ENCODE assay signal across 23 cellular contexts in the genomic region with DNA sequence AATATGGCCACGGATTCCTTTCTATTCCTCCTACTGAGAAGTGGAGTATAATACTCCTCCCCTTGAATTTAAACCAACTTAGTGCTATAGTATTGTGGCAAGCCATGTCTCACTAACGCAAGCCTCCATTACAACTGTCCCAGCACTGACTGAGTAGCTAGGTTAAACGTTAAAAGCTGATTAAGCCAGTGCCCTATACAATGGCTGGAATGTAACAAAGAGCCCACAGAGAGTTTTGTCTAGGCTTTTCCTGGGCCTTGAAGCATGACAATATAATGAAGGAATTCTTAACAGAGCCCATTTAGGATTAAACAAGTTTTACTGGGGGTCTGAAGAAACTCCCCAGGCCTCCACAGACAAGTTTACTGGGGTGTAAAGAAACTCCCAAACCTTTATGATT.
"Had no signal": no experiment of that assay in that cellular context is flagged by ENCODE, and none has a peak within 500 bp of the region (broad histone marks: within the 10 kb centered on the region; RNA-seq: fewer than 3 reads in every experiment).

No MANE protein-coding gene starts in this region.

- H3K4me1 ChIP-seq: heart right ventricle, left ventricle myocardium inferior, psoas muscle, thyroid gland had no signal

- H3K36me3 ChIP-seq: cardiac muscle cell, heart right ventricle, left ventricle myocardium inferior, neutrophil, pancreas, thyroid gland had no signal

- FAIRE-seq: endometrium, kidney, pancreas had no signal

- H3K27me3 ChIP-seq: body of pancreas, cardiac muscle cell, heart right ventricle, neutrophil, pancreas, thyroid gland had no signal

- H3K27me3 Mint-ChIP-seq: activated CD4-positive, alpha-beta memory T cell treated with anti-CD3 and anti-CD28 coated beads, Interleukin-2, amount 10 ng/mL, durations not matched to agents 7 days and 5 days; activated naive CD4-positive, alpha-beta T cell treated with anti-CD3 and anti-CD28 coated beads, Interleukin-2, amount 10 ng/mL, durations not matched to agents 7 days and 5 days; naive thymus-derived CD8-positive, alpha-beta T cell; stimulated activated naive CD8-positive, alpha-beta T cell treated with anti-CD3 and anti-CD28 coated beads, Interleukin-15, Interleukin-2, amounts not matched to agents 100 ng/mL and 50 ng/mL, for 24 hours; T-helper 17 cell had no signal

- H3K27ac ChIP-seq: body of pancreas, cardiac muscle cell, heart right ventricle, left ventricle myocardium inferior, neutrophil, pancreas, psoas muscle, thyroid gland had no signal

- H3K27ac Mint-ChIP-seq: activated CD4-positive, alpha-beta memory T cell treated with anti-CD3 and anti-CD28 coated beads, Interleukin-2, amount 10 ng/mL, durations not matched to agents 7 days and 5 days; activated naive CD4-positive, alpha-beta T cell treated with anti-CD3 and anti-CD28 coated beads, Interleukin-2, amount 10 ng/mL, durations not matched to agents 7 days and 5 days; mesothelial cell of epicardium; naive thymus-derived CD8-positive, alpha-beta T cell; stimulated activated naive CD8-positive, alpha-beta T cell treated with anti-CD3 and anti-CD28 coated beads, Interleukin-15, Interleukin-2, amounts not matched to agents 100 ng/mL and 50 ng/mL, for 24 hours; T-helper 17 cell had no signal

- H3K4me3 Mint-ChIP-seq: activated CD4-positive, alpha-beta memory T cell treated with anti-CD3 and anti-CD28 coated beads, Interleukin-2, amount 10 ng/mL, durations not matched to agents 7 days and 5 days; activated naive CD4-positive, alpha-beta T cell treated with anti-CD3 and anti-CD28 coated beads, Interleukin-2, amount 10 ng/mL, durations not matched to agents 7 days and 5 days; mesothelial cell of epicardium; naive thymus-derived CD8-positive, alpha-beta T cell; stimulated activated naive CD8-positive, alpha-beta T cell treated with anti-CD3 and anti-CD28 coated beads, Interleukin-15, Interleukin-2, amounts not matched to agents 100 ng/mL and 50 ng/mL, for 24 hours; T-helper 17 cell had no signal

- H3K4me1 Mint-ChIP-seq: activated CD4-positive, alpha-beta memory T cell treated with anti-CD3 and anti-CD28 coated beads, Interleukin-2, amount 10 ng/mL, durations not matched to agents 7 days and 5 days; activated naive CD4-positive, alpha-beta T cell treated with anti-CD3 and anti-CD28 coated beads, Interleukin-2, amount 10 ng/mL, durations not matched to agents 7 days and 5 days; mesothelial cell of epicardium; naive thymus-derived CD8-positive, alpha-beta T cell; T-helper 17 cell had no signal

- DNase-seq: activated CD4-positive, alpha-beta memory T cell treated with anti-CD3 and anti-CD28 coated beads, Interleukin-2, amount 10 ng/mL, durations not matched to agents 7 days and 5 days; activated CD4-positive, alpha-beta T cell treated with anti-CD3 and anti-CD28 coated beads for 48 hours; activated effector memory CD4-positive, alpha-beta T cell treated with anti-CD3 and anti-CD28 coated beads, Interleukin-2, amount 50 U/mL, for 16 hours; activated naive CD4-positive, alpha-beta T cell treated with anti-CD3 and anti-CD28 coated beads, Interleukin-2, amount 10 ng/mL, durations not matched to agents 7 days and 5 days; amygdala; body of pancreas; cortex of kidney; heart right ventricle; kidney; left ventricle myocardium inferior; naive thymus-derived CD8-positive, alpha-beta T cell; pancreas; psoas muscle; right cardiac atrium; stimulated activated CD4-positive, alpha-beta T cell treated with anti-CD3 and anti-CD28 coated beads, Interleukin-1b, Interleukin-23, amount 100 ng/mL, for 48 hours; substantia nigra; T-helper 17 cell; thyroid gland had no signal

- H3K4me3 ChIP-seq: body of pancreas, cardiac muscle cell, heart right ventricle, left ventricle myocardium inferior, pancreas, psoas muscle, thyroid gland had no signal

- H3K36me3 Mint-ChIP-seq: activated naive CD4-positive, alpha-beta T cell treated with anti-CD3 and anti-CD28 coated beads, Interleukin-2, amount 10 ng/mL, durations not matched to agents 7 days and 5 days; mesothelial cell of epicardium; naive thymus-derived CD8-positive, alpha-beta T cell had no signal

- H3K9me3 Mint-ChIP-seq: activated CD4-positive, alpha-beta memory T cell treated with anti-CD3 and anti-CD28 coated beads, Interleukin-2, amount 10 ng/mL, durations not matched to agents 7 days and 5 days; activated naive CD4-positive, alpha-beta T cell treated with anti-CD3 and anti-CD28 coated beads, Interleukin-2, amount 10 ng/mL, durations not matched to agents 7 days and 5 days; stimulated activated naive CD8-positive, alpha-beta T cell treated with anti-CD3 and anti-CD28 coated beads, Interleukin-15, Interleukin-2, amounts not matched to agents 100 ng/mL and 50 ng/mL, for 24 hours had no signal

- H3K9me3 ChIP-seq: body of pancreas, heart right ventricle, left ventricle myocardium inferior, neutrophil, pancreas, psoas muscle, thyroid gland had no signal
